Comparison of ENCODE assay signal across 17 cellular contexts in genomic region chr12:47993491-47993890, GRCh38. TPM values are rescaled to one million over a fixed set of nuclear protein-coding genes. Genes with fewer than 3 reads are reported as not detected.
A peak's percentile ranks its signal among the peaks of the same experiment; 100 is the strongest.
DNase-seq lines count a peak whose midpoint lies in the region; FAIRE-seq and TF ChIP-seq lines count a peak whose summit lies in the region.
"Had no signal": no experiment of that assay in that cellular context is flagged by ENCODE, and none has a peak within 500 bp of the region (broad histone marks: within the 10 kb centered on the region; RNA-seq: fewer than 3 reads in every experiment).

No MANE protein-coding gene starts in this region.

- H3K9me3 Mint-ChIP-seq in activated T-helper 2 cell treated with anti-CD3 and anti-CD28 coated beads, Interferon-gamma antibody, Interleukin-2, Interleukin-4, amounts not matched to agents 10 μg/mL and 5 μg/mL and 100 μg/mL, durations not matched to agents 14 hours and 24 hours and 36 hours = no peaks in the 10 kb centered on the region
- H3K9me3 Mint-ChIP-seq: CD4-positive, alpha-beta T cell had no signal

- H3K27me3 ChIP-seq in bronchial epithelial cell (ENCODE audit: control insufficient read depth, insufficient read depth, low read length) (peaks cover 12% of the 10 kb centered on the region), uterus (no peaks in the 10 kb centered on the region)

- peak; percentile 1 for DNase-seq in activated CD8-positive, alpha-beta memory T cell treated with anti-CD3 and anti-CD28 coated beads, Interleukin-2, amount 50 U/mL, for 4 hours
- DNase-seq in activated CD8-positive, alpha-beta memory T cell treated with anti-CD3 and anti-CD28 coated beads, Interleukin-2, amount 50 U/mL, for 48 hours = no peak
- DNase-seq in bronchial epithelial cell (ENCODE audit: low read depth) (no peak), posterior vena cava (ENCODE audit: low spot score) (peak; percentile 68), amniotic stem cell (lab: John Stamatoyannopoulos, UW) (no peak), uterus (no peak)
- no peak for DNase-seq in activated T-helper 2 cell treated with anti-CD3 and anti-CD28 coated beads, Interferon-gamma antibody, Interleukin-2, Interleukin-4, amounts not matched to agents 10 μg/mL and 5 μg/mL and 100 μg/mL, durations not matched to agents 14 hours and 24 hours and 36 hours (ENCODE audit: low spot score)
- DNase-seq: 8988T; AML-193; Calu3; CD4-positive, alpha-beta T cell; DMS 273 treated with DMSO at 0.1 percent for 48 hours; GM23248; H7 had no signal

- H3K4me1 ChIP-seq in uterus = no peaks in the 10 kb centered on the region

- no peak overlapping the region for H3K4me3 ChIP-seq in bronchial epithelial cell (ENCODE audit: low read depth, low read length)
- H3K4me3 ChIP-seq in uterus = no peak overlapping the region
- H3K4me3 ChIP-seq: BLaER1 treated with 17β-estradiol and CSF1 and Interleukin-3, amounts not matched to agents 10 nM and 100 nM; GM23248 had no signal

- peaks cover 16% of the 10 kb centered on the region for H3K4me1 Mint-ChIP-seq in activated T-helper 2 cell treated with anti-CD3 and anti-CD28 coated beads, Interferon-gamma antibody, Interleukin-2, Interleukin-4, amounts not matched to agents 10 μg/mL and 5 μg/mL and 100 μg/mL, durations not matched to agents 14 hours and 24 hours and 36 hours (ENCODE audit: low read depth)

- no peak overlapping the region for H3K4me3 Mint-ChIP-seq in activated T-helper 2 cell treated with anti-CD3 and anti-CD28 coated beads, Interferon-gamma antibody, Interleukin-2, Interleukin-4, amounts not matched to agents 10 μg/mL and 5 μg/mL and 100 μg/mL, durations not matched to agents 14 hours and 24 hours and 36 hours (ENCODE audit: low read depth)
- H3K4me3 Mint-ChIP-seq: CD4-positive, alpha-beta T cell had no signal

- no peaks in the 10 kb centered on the region for H3K36me3 Mint-ChIP-seq in activated T-helper 2 cell treated with anti-CD3 and anti-CD28 coated beads, Interferon-gamma antibody, Interleukin-2, Interleukin-4, amounts not matched to agents 10 μg/mL and 5 μg/mL and 100 μg/mL, durations not matched to agents 14 hours and 24 hours and 36 hours (ENCODE audit: low read depth)

- no peak overlapping the region for H3K27ac Mint-ChIP-seq in activated T-helper 2 cell treated with anti-CD3 and anti-CD28 coated beads, Interferon-gamma antibody, Interleukin-2, Interleukin-4, amounts not matched to agents 10 μg/mL and 5 μg/mL and 100 μg/mL, durations not matched to agents 14 hours and 24 hours and 36 hours
- H3K27ac Mint-ChIP-seq: CD4-positive, alpha-beta T cell had no signal

- TF ChIP-seq CTCF in bronchial epithelial cell (IDR thresholded peaks at IDR 0.05; ENCODE audit: insufficient read depth, low read length, severe bottlenecking) (no peak), uterus (IDR thresholded peaks at IDR 0.05) (no peak)

- H3K27me3 Mint-ChIP-seq in activated T-helper 2 cell treated with anti-CD3 and anti-CD28 coated beads, Interferon-gamma antibody, Interleukin-2, Interleukin-4, amounts not matched to agents 10 μg/mL and 5 μg/mL and 100 μg/mL, durations not matched to agents 14 hours and 24 hours and 36 hours (ENCODE audit: low read depth) = peaks cover 65% of the 10 kb centered on the region

- H3K27ac ChIP-seq in uterus = no peak overlapping the region
- H3K27ac ChIP-seq: BLaER1 treated with 17β-estradiol and CSF1 and Interleukin-3, amounts not matched to agents 10 nM and 100 nM; GM23248; HL-60 had no signal

- peak; percentile 28 for FAIRE-seq in bronchial epithelial cell (lab: Jason Lieb, UNC)
- FAIRE-seq: GM18507 had no signal

- intact Hi-C loops in posterior vena cava (cut with DNase I) (no loop called here), uterus (cut with DNase I; ENCODE audit: low total_unique reads) (no loop called here)
- intact Hi-C loops in activated T-helper 2 cell treated with anti-CD3 and anti-CD28 coated beads, Interferon-gamma antibody, Interleukin-2, Interleukin-4, amounts not matched to agents 10 μg/mL and 5 μg/mL and 100 μg/mL, durations not matched to agents 14 hours and 24 hours and 36 hours (cut with micrococcal nuclease) = no loop called here

- TF ChIP-seq POLR2A in uterus (IDR thresholded peaks at IDR 0.05) = no peak

- H3K9me3 ChIP-seq in uterus = no peaks in the 10 kb centered on the region

- H3K36me3 ChIP-seq in bronchial epithelial cell (ENCODE audit: control insufficient read depth, insufficient read depth, low read length) = no peaks in the 10 kb centered on the region
- H3K36me3 ChIP-seq in uterus = no peaks in the 10 kb centered on the region
- H3K36me3 ChIP-seq: BLaER1 treated with 17β-estradiol and CSF1 and Interleukin-3, amounts not matched to agents 10 nM and 100 nM had no signal

RNA-seq across cellular contexts. Expression of gene COL2A1, which starts 10.8 kb away (rescaled TPM):
- under 0.01 TPM in 2 replicates for total RNA-seq in bronchial epithelial cell
- total RNA-seq in posterior vena cava = not detected
- total RNA-seq in uterus = 1 to 10 TPM in 1 of 4 donors, under 1 TPM in 1, not detected in 2; 0.15 to 1.9 TPM
- 0.14 and 0.27 TPM in 2 replicates for total RNA-seq in activated T-helper 2 cell treated with anti-CD3 and anti-CD28 coated beads, Interferon-gamma antibody, Interleukin-2, Interleukin-4, amounts not matched to agents 10 μg/mL and 5 μg/mL and 100 μg/mL, durations not matched to agents 14 hours and 24 hours and 36 hours
- total RNA-seq: CD4-positive, alpha-beta T cell; GM23248 had no signal

RNA-seq across cellular contexts. Expression of gene TMEM106C, which starts 30.1 kb away (rescaled TPM):
- 63.1 and 88.5 TPM in 2 replicates for total RNA-seq in bronchial epithelial cell
- 10 to 100 TPM; 29.5 to 36.1 TPM for total RNA-seq in posterior vena cava
- total RNA-seq in uterus = 100 to 1,000 TPM in 1 of 4 donors, 10 to 100 TPM in 3; 54.9 to 157 (median 77.6) TPM
- 168 and 169 TPM in 2 replicates for total RNA-seq in activated T-helper 2 cell treated with anti-CD3 and anti-CD28 coated beads, Interferon-gamma antibody, Interleukin-2, Interleukin-4, amounts not matched to agents 10 μg/mL and 5 μg/mL and 100 μg/mL, durations not matched to agents 14 hours and 24 hours and 36 hours

Comparison
In these comparisons a context has a peak if more than half of its experiments do, and no peak if none do; other contexts are left out.
1. DNase-seq: peak in activated CD8-positive, alpha-beta memory T cell treated with anti-CD3 and anti-CD28 coated beads, Interleukin-2, amount 50 U/mL, for 4 hours (single experiment) and posterior vena cava (single experiment); none in activated CD8-positive, alpha-beta memory T cell treated with anti-CD3 and anti-CD28 coated beads, Interleukin-2, amount 50 U/mL, for 48 hours (single experiment), bronchial epithelial cell (single experiment), amniotic stem cell (single experiment), uterus (0 of 2) and activated T-helper 2 cell treated with anti-CD3 and anti-CD28 coated beads, Interferon-gamma antibody, Interleukin-2, Interleukin-4, amounts not matched to agents 10 μg/mL and 5 μg/mL and 100 μg/mL, durations not matched to agents 14 hours and 24 hours and 36 hours (single experiment).